Comparison of ENCODE assay signal across 27 cellular contexts in genomic region chr17:52790359-52790955, GRCh38.
DNase-seq lines count a peak whose midpoint lies in the region; ATAC-seq, FAIRE-seq and TF ChIP-seq lines count a peak whose summit lies in the region.
"Had no signal": no experiment of that assay in that cellular context is flagged by ENCODE, and none has a peak within 500 bp of the region (broad histone marks: within the 10 kb centered on the region; RNA-seq: fewer than 3 reads in every experiment).

No MANE protein-coding gene starts in this region.

- H3K4me3 ChIP-seq in BE2C (ENCODE audit: low read depth, low read length): peak overlapping the region; percentile 15
- H3K4me3 ChIP-seq in fibroblast of pulmonary artery (replicated peaks; ENCODE audit: low read depth, low read length): no peak overlapping the region
- H3K4me3 ChIP-seq in small intestine (ENCODE audit: low read depth in 1 of 2, low read length in 2 of 2): no peak overlapping the region
- H3K4me3 ChIP-seq: ovary, skin epidermis had no signal

- H3K4me1 ChIP-seq in BE2C (peaks cover 6% of the 10 kb centered on the region), small intestine (ENCODE audit: control insufficient read depth in 2 of 2, insufficient read depth in 1 of 2, low read depth in 1 of 2, low read length in 1 of 2) (peaks cover 0 to 3% of the 10 kb centered on the region in 2 donors)

- H3K9me3 ChIP-seq in BE2C (no peaks in the 10 kb centered on the region), small intestine (ENCODE audit: control insufficient read depth, low read depth) (no peaks in the 10 kb centered on the region)
- H3K9me3 ChIP-seq: ovary had no signal

- TF ChIP-seq CTCF in BE2C (IDR thresholded peaks at IDR 0.05; ENCODE audit: low read depth, low read length) (no peak), fibroblast of pulmonary artery (IDR thresholded peaks at IDR 0.05; ENCODE audit: low read length, missing control alignments) (no peak)

- no peak for FAIRE-seq in small intestine (lab: Jason Lieb, UNC)
- FAIRE-seq: GM12891, HepG2 had no signal

- 78 to 88% (median 79%) methylated on average over 7 of the region's 7 CpGs for WGBS in small intestine, 3 donors

- no peak for ATAC-seq in HG03520 (IDR thresholded peaks at IDR 0.05; ENCODE audit: unreplicated experiment)
- no peak for ATAC-seq in HG03571 (IDR thresholded peaks at IDR 0.05; ENCODE audit: unreplicated experiment)
- ATAC-seq: activated naive CD8-positive, alpha-beta T cell treated with anti-CD3 and anti-CD28 coated beads, Interleukin-2, amount 50 U/mL, for 24 hours; HepG2; left colon had no signal

- H3K27ac ChIP-seq in small intestine (ENCODE audit: low read depth in 1 of 2, low read length in 1 of 2): no peak overlapping the region
- H3K27ac ChIP-seq: ovary, RWPE1, skin epidermis had no signal

- no peaks in the 10 kb centered on the region for H3K27me3 ChIP-seq in BE2C
- H3K27me3 ChIP-seq in small intestine (ENCODE audit: control insufficient read depth in 2 of 2, insufficient read depth in 2 of 2, low read length in 2 of 2): no peaks in the 10 kb centered on the region
- H3K27me3 ChIP-seq: ovary had no signal

- H3K36me3 ChIP-seq in BE2C (no peaks in the 10 kb centered on the region), small intestine (ENCODE audit: control insufficient read depth in 2 of 2, insufficient read depth in 2 of 2, low read length in 2 of 2) (no peaks in the 10 kb centered on the region)
- H3K36me3 ChIP-seq: ovary had no signal

- DNase-seq in BE2C: peak; percentile 82
- DNase-seq in DMS153 treated with DMSO at 0.1 percent for 48 hours (lab: John Stamatoyannopoulos, UW; ENCODE audit: unreplicated experiment): peak; percentile 82
- DNase-seq in NCI-H345 treated with DMSO at 0.1 percent for 48 hours (lab: John Stamatoyannopoulos, UW; ENCODE audit: unreplicated experiment): peak; percentile 49
- DNase-seq in fibroblast of pulmonary artery (ENCODE audit: low read depth): peak; percentile 71
- DNase-seq in NOMO-1 treated with dmso at 0.1 percent for 144 hours (lab: John Stamatoyannopoulos, UW; ENCODE audit: unreplicated experiment): no peak
- DNase-seq in small intestine: no peak
- DNase-seq: ACHN; activated naive CD4-positive, alpha-beta T cell; activated naive CD8-positive, alpha-beta T cell treated with anti-CD3 and anti-CD28 coated beads, Interleukin-2, amount 50 U/mL, for 24 hours; activated T-cell treated with anti-CD3 and anti-CD28 coated beads, Interleukin-2, amount 50 U/mL, for 48 hours; H9; hippocampal formation; Karpas-422; left colon; mammary epithelial cell; MV-4-11; NCI-H1694 treated with DMSO at 0.1 percent for 48 hours; NCI-H2227 treated with DMSO at 0.1 percent for 48 hours; ovary; SK-N-SH; stimulated activated naive CD4-positive, alpha-beta T cell had no signal

Comparison
In these comparisons a context has a peak if more than half of its experiments do, and no peak if none do; other contexts are left out.
1. DNase-seq: peak in BE2C (single experiment), DMS153 treated with DMSO at 0.1 percent for 48 hours (single experiment), NCI-H345 treated with DMSO at 0.1 percent for 48 hours (single experiment) and fibroblast of pulmonary artery (single experiment); none in NOMO-1 treated with dmso at 0.1 percent for 144 hours (single experiment) and small intestine (single experiment).